ENCODE assay signal across 8 cellular contexts in genomic region chr13:40993119-40993518, GRCh38. TPM values are rescaled to one million over a fixed set of nuclear protein-coding genes. Genes with fewer than 3 reads are reported as not detected.
DNase-seq lines count a peak whose midpoint lies in the region; ATAC-seq, FAIRE-seq and TF ChIP-seq lines count a peak whose summit lies in the region.

No MANE protein-coding gene starts in this region.

- H4K20me1 ChIP-seq in keratinocyte (ENCODE audit: control insufficient read depth, extremely low read depth, insufficient read depth, low read length) = no peaks in the 10 kb centered on the region

- H3K36me3 ChIP-seq in left ventricle myocardium inferior (no peaks in the 10 kb centered on the region), SJCRH30 (no peaks in the 10 kb centered on the region), keratinocyte (ENCODE audit: control insufficient read depth in 2 of 2, extremely low read depth in 1 of 2, insufficient read depth in 2 of 2, low read length in 2 of 2) (no peaks in the 10 kb centered on the region), upper lobe of right lung (no peaks in the 10 kb centered on the region)

- peaks cover 62% of the 10 kb centered on the region for H3K4me1 ChIP-seq in left ventricle myocardium inferior
- H3K4me1 ChIP-seq in SJCRH30 = peaks cover 15% of the 10 kb centered on the region
- peaks cover 24% of the 10 kb centered on the region for H3K4me1 ChIP-seq in keratinocyte (ENCODE audit: control insufficient read depth, extremely low read depth, insufficient read depth, low read length)
- peaks cover 32% of the 10 kb centered on the region for H3K4me1 ChIP-seq in upper lobe of right lung

- H3K9ac ChIP-seq in keratinocyte (ENCODE audit: control insufficient read depth, extremely low read depth, insufficient read depth, low read length) = peak overlapping the region; percentile 61

- H2AFZ ChIP-seq in keratinocyte (ENCODE audit: control insufficient read depth, low read length) = no peak overlapping the region

- H3K9me1 ChIP-seq in keratinocyte (ENCODE audit: control insufficient read depth, extremely low read depth, insufficient read depth, low read length) = no peaks in the 10 kb centered on the region

- H3K4me3 ChIP-seq in left ventricle myocardium inferior (no peak overlapping the region), SJCRH30 (peak overlapping the region; percentile 13; the same call in 1 of the 2 replicates), keratinocyte (ENCODE audit: control insufficient read depth in 2 of 3, extremely low read depth in 1 of 3, insufficient read depth in 2 of 3, low read depth in 1 of 3, low read length in 3 of 3) (no peak overlapping the region), upper lobe of right lung (no peak overlapping the region)

- intact Hi-C loops in Right ventricle myocardium superior (cut with DNase I) = no loop called here
- intact Hi-C loops in left ventricle myocardium inferior (cut with micrococcal nuclease) = no loop called here
- intact Hi-C loops in upper lobe of right lung (cut with DNase I) = no loop called here

- ATAC-seq in Right ventricle myocardium superior (ENCODE audit: poor library complexity) (peak; percentile 7), upper lobe of right lung (no peak), HG03108 (IDR thresholded peaks at IDR 0.05; ENCODE audit: unreplicated experiment) (no peak), GM18868 (IDR thresholded peaks at IDR 0.05; ENCODE audit: unreplicated experiment) (no peak)

- FAIRE-seq in keratinocyte (lab: Jason Lieb, UNC) = no peak

- TF ChIP-seq CTCF in left ventricle myocardium inferior (IDR thresholded peaks at IDR 0.05; ENCODE audit: borderline replicate concordance) (no peak), keratinocyte (optimal IDR thresholded peaks at IDR 0.05 in 1 of 3, IDR thresholded peaks at IDR 0.05 in 1 of 3, conservative IDR thresholded peaks at IDR 0.05 in 1 of 3; ENCODE audit: extremely low read depth in 1 of 3, insufficient read depth in 2 of 3, low read length in 3 of 3) (no peak), upper lobe of right lung (IDR thresholded peaks at IDR 0.05) (no peak)

- H3K27me3 ChIP-seq in left ventricle myocardium inferior (ENCODE audit: low read depth) (no peaks in the 10 kb centered on the region), SJCRH30 (no peaks in the 10 kb centered on the region), keratinocyte (ENCODE audit: control insufficient read depth, extremely low read depth, insufficient read depth, low read length) (no peaks in the 10 kb centered on the region), upper lobe of right lung (no peaks in the 10 kb centered on the region)

- peak overlapping the region; percentile 89 for H3K4me2 ChIP-seq in keratinocyte (ENCODE audit: control insufficient read depth, extremely low read depth, insufficient read depth, low read depth, low read length)

- H3K9me3 ChIP-seq in left ventricle myocardium inferior (replicated peaks) = no peaks in the 10 kb centered on the region
- H3K9me3 ChIP-seq in SJCRH30 (replicated peaks) = no peaks in the 10 kb centered on the region
- no peaks in the 10 kb centered on the region for H3K9me3 ChIP-seq in keratinocyte (ENCODE audit: control insufficient read depth, low read depth, low read length)
- H3K9me3 ChIP-seq in upper lobe of right lung = no peaks in the 10 kb centered on the region

- dilution Hi-C loops in keratinocyte (cut with MboI; ENCODE audit: extremely low pct_ligation_motif_present, low sequenced_read_pairs) = no loop called here

- no peak overlapping the region for H3K27ac ChIP-seq in left ventricle myocardium inferior (replicated peaks)
- peak overlapping the region; percentile 81 for H3K27ac ChIP-seq in SJCRH30
- peak overlapping the region; percentile 80 for H3K27ac ChIP-seq in keratinocyte (ENCODE audit: control insufficient read depth, insufficient read depth, low read length)
- H3K27ac ChIP-seq in upper lobe of right lung = peak overlapping the region; percentile 63

- peaks cover 88% of the 10 kb centered on the region for H3K79me2 ChIP-seq in keratinocyte (ENCODE audit: control insufficient read depth, insufficient read depth, low read length)

- DNase-seq in Right ventricle myocardium superior (no peak), left ventricle myocardium inferior (no peak), SJCRH30 (peak; percentile 88 to 95), keratinocyte (ENCODE audit: low read depth, low spot score) (no peak), upper lobe of right lung (no peak)
- no peak for DNase-seq in stimulated activated CD4-positive, alpha-beta T cell treated with anti-CD3 and anti-CD28 coated beads, Interleukin-2, amount 100 ng/mL, for 24 hours

RNA-seq across cellular contexts. Expression of gene ELF1, which starts 26.0 kb away (rescaled TPM):
- total RNA-seq in Right ventricle myocardium superior (33.9 TPM), left ventricle myocardium inferior (31.1 TPM), upper lobe of right lung (81.5 TPM)
- 30.5 and 32.7 TPM in 2 replicates for total RNA-seq in SJCRH30 (2014; rRNA removed; shearing (Covaris generic))
- polyA plus RNA-seq in keratinocyte = 37.9 to 57.6 TPM (median 48.0 TPM) in 3 replicates
- 26.9 TPM for polyA plus RNA-seq in keratinocyte (2011; ENCODE audit: low read depth)
- 22.0 and 37.8 TPM in 2 replicates for polyA plus RNA-seq in keratinocyte (2011; cell fraction: cytosol; rRNA removed)
- 59.1 and 72.8 TPM in 2 replicates for polyA plus RNA-seq in keratinocyte (2011; cell fraction: nucleus; rRNA removed)
- polyA plus RNA-seq in keratinocyte (2012; ENCODE audit: low replicate concordance) = 36.8 and 51.4 TPM in 2 replicates
- polyA minus RNA-seq in keratinocyte = 39.4 to 65.3 TPM (median 41.8 TPM) in 3 replicates
- polyA minus RNA-seq in keratinocyte (2011; cell fraction: cytosol; rRNA and poly(A)+ RNA removed) = 29.7 TPM
- 63.2 and 99.9 TPM in 2 replicates for polyA minus RNA-seq in keratinocyte (2011; cell fraction: nucleus; rRNA and poly(A)+ RNA removed)

Comparison
In these comparisons a context has a peak if more than half of its experiments do, and no peak if none do; other contexts are left out.
1. DNase-seq: peak in SJCRH30 (2 of 2); none in Right ventricle myocardium superior (single experiment), left ventricle myocardium inferior (single experiment), keratinocyte (single experiment), upper lobe of right lung (single experiment) and stimulated activated CD4-positive, alpha-beta T cell treated with anti-CD3 and anti-CD28 coated beads, Interleukin-2, amount 100 ng/mL, for 24 hours (0 of 2).